Comparison of ENCODE assay signal across 28 cellular contexts in the genomic region with DNA sequence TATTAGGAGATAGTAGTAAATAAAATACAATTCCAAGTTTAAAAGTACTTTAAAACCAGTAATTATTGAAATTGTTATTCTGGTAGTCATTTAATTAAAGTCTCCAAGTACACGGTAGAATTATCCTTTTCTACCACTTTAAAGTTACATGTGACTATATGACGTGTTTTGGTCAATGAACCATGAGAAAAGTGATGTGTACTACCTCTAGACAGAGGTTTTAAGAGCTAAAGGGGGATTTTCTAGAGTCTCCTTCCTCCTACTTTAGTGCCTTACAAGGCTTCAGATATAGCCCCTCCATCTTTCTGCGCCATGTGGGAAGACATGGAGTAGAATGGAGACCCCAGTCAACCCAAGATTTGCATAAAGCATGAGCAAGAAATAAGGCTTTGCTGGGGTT.
"Had no signal": no experiment of that assay in that cellular context is flagged by ENCODE, and none has a peak within 500 bp of the region (broad histone marks: within the 10 kb centered on the region; RNA-seq: fewer than 3 reads in every experiment).

No MANE protein-coding gene starts in this region.

- H3K27ac ChIP-seq: colonic mucosa, coronary artery, dorsolateral prefrontal cortex, epithelial cell of prostate, esophagus muscularis mucosa, esophagus squamous epithelium, foreskin keratinocyte, gastrocnemius medialis, gastroesophageal sphincter, heart left ventricle, heart right ventricle, hepatocyte had no signal

- H3K4me1 ChIP-seq: colonic mucosa, esophagus muscularis mucosa, esophagus squamous epithelium, foreskin keratinocyte, gastrocnemius medialis, gastroesophageal sphincter, heart left ventricle, heart right ventricle had no signal

- H2AFZ ChIP-seq: hepatocyte had no signal

- H3K36me3 ChIP-seq: colonic mucosa, esophagus muscularis mucosa, esophagus squamous epithelium, gastrocnemius medialis, gastroesophageal sphincter, heart left ventricle, heart right ventricle had no signal

- H3K27me3 ChIP-seq: colonic mucosa, esophagus muscularis mucosa, esophagus squamous epithelium, foreskin keratinocyte, gastrocnemius medialis, gastroesophageal sphincter, heart left ventricle, heart right ventricle, hepatocyte had no signal

- H3K9me3 ChIP-seq: colonic mucosa, esophagus muscularis mucosa, gastrocnemius medialis, gastroesophageal sphincter, heart left ventricle had no signal

- FAIRE-seq: colon, endometrium, endothelial cell of umbilical vein, frontal cortex had no signal

- H3K4me3 ChIP-seq: colonic mucosa, coronary artery, dorsolateral prefrontal cortex, esophagus muscularis mucosa, esophagus squamous epithelium, gastrocnemius medialis, gastroesophageal sphincter, heart left ventricle, heart right ventricle, hepatocyte had no signal

- H3K4me2 ChIP-seq: hepatocyte had no signal

- DNase-seq: colonic mucosa; cortex of kidney; dermis blood vessel endothelial cell; dorsolateral prefrontal cortex; effector CD4-positive, alpha-beta T cell; effector CD8-positive, alpha-beta T cell; effector memory CD4-positive, alpha-beta T cell; effector memory CD8-positive, alpha-beta T cell; endodermal cell; erythroblast; esophagus squamous epithelium; foreskin fibroblast; foreskin keratinocyte; foreskin melanocyte; gastrocnemius medialis; glutamatergic neuron; head of caudate nucleus; heart left ventricle; heart right ventricle had no signal

- H3K79me2 ChIP-seq: hepatocyte had no signal

- ATAC-seq: effector memory CD8-positive, alpha-beta T cell; foreskin keratinocyte; gastrocnemius medialis; gastroesophageal sphincter; heart left ventricle; heart right ventricle had no signal
